Comparison of ENCODE assay signal across 2 cellular contexts in the genomic region with DNA sequence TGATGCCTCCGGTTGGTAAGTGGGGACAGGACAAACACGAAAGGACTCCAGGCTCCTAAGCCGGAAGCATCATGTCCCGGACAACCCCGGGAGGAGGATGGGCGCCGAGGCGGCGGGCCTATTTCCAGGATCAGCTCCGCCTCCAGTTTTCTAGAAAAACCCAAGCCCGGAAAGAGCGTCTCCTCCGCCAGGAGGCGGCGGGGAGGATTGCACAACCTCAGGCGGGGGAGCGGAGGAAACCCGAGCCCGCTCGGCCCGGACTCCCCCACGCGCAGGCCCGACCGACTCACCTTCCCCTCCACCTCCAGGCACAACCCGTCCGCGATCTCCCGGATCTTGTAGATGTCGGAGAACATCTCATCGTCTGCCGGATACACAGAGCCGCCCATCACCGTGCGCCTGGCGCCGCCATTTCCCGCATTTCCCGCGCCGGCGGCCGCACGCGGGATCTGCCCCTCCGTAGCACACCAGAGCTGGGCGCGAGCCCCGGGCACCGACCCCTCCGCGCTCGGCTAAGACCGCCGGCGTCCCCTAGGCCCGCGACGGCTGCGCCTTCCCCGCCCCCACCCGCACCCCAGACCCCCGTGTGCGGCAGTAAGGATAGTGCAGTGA.
TF ChIP-seq lines count a peak whose summit lies in the region.

No MANE protein-coding gene starts in this region.

TF ChIP-seq in GM23338, 12 proteins besides CTCF, POLR2A, EP300 and RAD21 (continued from another document):
- no peak for TF ChIP-seq POLR2AphosphoS5 (IDR thresholded peaks at IDR 0.05; ENCODE audit: low read depth)

TF ChIP-seq in SK-N-SH, 30 proteins besides CTCF, POLR2A, EP300 and RAD21 (continued from another document):
- TF ChIP-seq REST (IDR thresholded peaks at IDR 0.05; ENCODE audit: low read depth, low read length), result no peak
- TF ChIP-seq SMC3 (IDR thresholded peaks at IDR 0.05; ENCODE audit: low read depth, low read length), result no peak
- no peak for TF ChIP-seq TEAD4 (IDR thresholded peaks at IDR 0.05; ENCODE audit: borderline replicate concordance, insufficient read depth)
- TF ChIP-seq YY1 (IDR thresholded peaks at IDR 0.05; ENCODE audit: low read depth), result 0 out of 2 replicates have a peak, but pooled peaks have one; percentile 43
- no peak; the same call in 1 of the 2 replicates for TF ChIP-seq RXRA (IDR thresholded peaks at IDR 0.05; ENCODE audit: borderline replicate concordance, low read depth)
- TF ChIP-seq EZH2phosphoT487 (IDR thresholded peaks at IDR 0.05; ENCODE audit: borderline replicate concordance, low read depth), result no peak
- TF ChIP-seq GABPA (IDR thresholded peaks at IDR 0.05; ENCODE audit: low read depth), result peak; percentile 44; the same call in 1 of the 2 replicates
- peak; percentile 44 for TF ChIP-seq ELF1 (IDR thresholded peaks at IDR 0.05)
- TF ChIP-seq JUND (IDR thresholded peaks at IDR 0.05), result no peak
- TF ChIP-seq, protein P1, sequence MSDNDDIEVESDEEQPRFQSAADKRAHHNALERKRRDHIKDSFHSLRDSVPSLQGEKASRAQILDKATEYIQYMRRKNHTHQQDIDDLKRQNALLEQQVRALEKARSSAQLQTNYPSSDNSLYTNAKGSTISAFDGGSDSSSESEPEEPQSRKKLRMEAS (IDR thresholded peaks at IDR 0.05; ENCODE audit: low read depth), result peak; percentile 80
- TF ChIP-seq NRF1 (IDR thresholded peaks at IDR 0.05; ENCODE audit: low read depth, low read length), result no peak
- TF ChIP-seq SIN3A (IDR thresholded peaks at IDR 0.05; ENCODE audit: borderline replicate concordance, low read depth, low read length), result peak; percentile 55; the same call in 1 of the 2 replicates
- TF ChIP-seq NFIC (IDR thresholded peaks at IDR 0.05; ENCODE audit: borderline replicate concordance), result no peak
- TF ChIP-seq FOXM1 (IDR thresholded peaks at IDR 0.05; ENCODE audit: low read depth), result no peak
- no peak for TF ChIP-seq CHD2 (IDR thresholded peaks at IDR 0.05; ENCODE audit: low read length, partially characterized antibody)
- TF ChIP-seq, protein P2, sequence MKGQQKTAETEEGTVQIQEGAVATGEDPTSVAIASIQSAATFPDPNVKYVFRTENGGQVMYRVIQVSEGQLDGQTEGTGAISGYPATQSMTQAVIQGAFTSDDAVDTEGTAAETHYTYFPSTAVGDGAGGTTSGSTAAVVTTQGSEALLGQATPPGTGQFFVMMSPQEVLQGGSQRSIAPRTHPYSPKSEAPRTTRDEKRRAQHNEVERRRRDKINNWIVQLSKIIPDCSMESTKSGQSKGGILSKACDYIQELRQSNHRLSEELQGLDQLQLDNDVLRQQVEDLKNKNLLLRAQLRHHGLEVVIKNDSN (IDR thresholded peaks at IDR 0.05; ENCODE audit: borderline replicate concordance, low read depth), result 0 out of 2 replicates have a peak, but pooled peaks have one; percentile 4
- TF ChIP-seq, protein P3, sequence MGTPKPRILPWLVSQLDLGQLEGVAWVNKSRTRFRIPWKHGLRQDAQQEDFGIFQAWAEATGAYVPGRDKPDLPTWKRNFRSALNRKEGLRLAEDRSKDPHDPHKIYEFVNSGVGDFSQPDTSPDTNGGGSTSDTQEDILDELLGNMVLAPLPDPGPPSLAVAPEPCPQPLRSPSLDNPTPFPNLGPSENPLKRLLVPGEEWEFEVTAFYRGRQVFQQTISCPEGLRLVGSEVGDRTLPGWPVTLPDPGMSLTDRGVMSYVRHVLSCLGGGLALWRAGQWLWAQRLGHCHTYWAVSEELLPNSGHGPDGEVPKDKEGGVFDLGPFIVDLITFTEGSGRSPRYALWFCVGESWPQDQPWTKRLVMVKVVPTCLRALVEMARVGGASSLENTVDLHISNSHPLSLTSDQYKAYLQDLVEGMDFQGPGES (IDR thresholded peaks at IDR 0.05; ENCODE audit: low read depth, low read length), result no peak
- TF ChIP-seq RCOR1 (IDR thresholded peaks at IDR 0.05; ENCODE audit: low read length), result no peak; the same call in 1 of the 2 replicates
- TF ChIP-seq FOSL2 (IDR thresholded peaks at IDR 0.05; ENCODE audit: borderline replicate concordance, low read depth), result no peak; the same call in 1 of the 2 replicates
- no peak for TF ChIP-seq FOXJ3 (CRISPR knock-in tag; IDR thresholded peaks at IDR 0.05)
- no peak for TF ChIP-seq POLR2AphosphoS5 (IDR thresholded peaks at IDR 0.05; ENCODE audit: low read depth, low read length)
- no peak for TF ChIP-seq GATA2 (CRISPR knock-in tag; IDR thresholded peaks at IDR 0.05)
- no peak for TF ChIP-seq MEF2A (IDR thresholded peaks at IDR 0.05; ENCODE audit: borderline replicate concordance, low read depth)
- TF ChIP-seq ZBTB33 (IDR thresholded peaks at IDR 0.05; ENCODE audit: borderline replicate concordance, low read depth), result no peak
- TF ChIP-seq USF2 (IDR thresholded peaks at IDR 0.05; ENCODE audit: borderline replicate concordance, low read depth, low read length), result no peak
